ENCODE assay signal across 8 cellular contexts in genomic region chr15:40108855-40109735, GRCh38. TPM values are rescaled to one million over a fixed set of nuclear protein-coding genes. Genes with fewer than 3 reads are reported as not detected.
DNase-seq lines count a peak whose midpoint lies in the region; ATAC-seq and TF ChIP-seq lines count a peak whose summit lies in the region.

BMF (minus strand) TSS chr15:40108879; CDS start chr15:40106086, 2,793 bp downstream.

- H3K4me3 Mint-ChIP-seq in GM23338, result peak within 1 kb of the TSS; percentile 92
- peak within 1 kb of the TSS; percentile 92 for H3K4me3 Mint-ChIP-seq in natural killer cell treated with Interleukin-12 subunit alpha and Interleukin-12 subunit beta and Interleukin-15 and Interleukin-18, amount 100 ng/mL, for 72 hours

- H3F3A ChIP-seq in DOHH2 (ENCODE audit: control insufficient read depth, insufficient read depth), result peaks cover 17% of the 10 kb centered on the region
- peaks cover 16% of the 10 kb centered on the region for H3F3A ChIP-seq in GM23338 (replicated peaks; ENCODE audit: low read depth)

- H3K4me3 ChIP-seq in DOHH2 (ENCODE audit: low read length), result peak within 1 kb of the TSS; percentile 89
- H3K4me3 ChIP-seq in GM23338, result peak within 1 kb of the TSS; percentile 90
- peak within 1 kb of the TSS; percentile 83 for H3K4me3 ChIP-seq in fibroblast of pulmonary artery (replicated peaks; ENCODE audit: low read depth, low read length)

- peak; percentile 62 for ATAC-seq in GM23338
- peak; percentile 90 to 96 for ATAC-seq in natural killer cell treated with Interleukin-12 subunit alpha and Interleukin-12 subunit beta and Interleukin-15 and Interleukin-18, amount 100 ng/mL, for 72 hours

- TF ChIP-seq CTCF in DOHH2 (IDR thresholded peaks at IDR 0.05; ENCODE audit: low read depth, low read length, poor library complexity, severe bottlenecking) (peak; percentile 50), GM23338 (conservative IDR thresholded peaks at IDR 0.05; ENCODE audit: low read depth in 2 of 2) (peak; percentile 54 to 60), LNCAP (IDR thresholded peaks at IDR 0.05) (peak; percentile 41; the same call in 1 of the 2 replicates), fibroblast of pulmonary artery (IDR thresholded peaks at IDR 0.05; ENCODE audit: low read length, missing control alignments) (peak; percentile 33)

- H3K27ac ChIP-seq in DOHH2 (ENCODE audit: low read depth, low read length) (peak within 1 kb of the TSS; percentile 87), GM23338 (ENCODE audit: low read depth) (peak within 1 kb of the TSS; percentile 83; the same call in 1 of the 2 replicates)

- no peaks in the 10 kb centered on the region for H4K20me1 ChIP-seq in DOHH2 (ENCODE audit: control insufficient read depth, insufficient read depth, low read depth, low read length)
- H4K20me1 ChIP-seq in GM23338 (replicated peaks; ENCODE audit: insufficient read depth), result 0 out of 2 replicates have a peak, but pooled peaks cover 6% of the 10 kb centered on the region

- H3K36me3 Mint-ChIP-seq in GM23338 (ENCODE audit: low read depth), result peaks cover 6% of the 10 kb centered on the region; the same call in 2 of the 3 replicates
- H3K36me3 Mint-ChIP-seq in natural killer cell treated with Interleukin-12 subunit alpha and Interleukin-12 subunit beta and Interleukin-15 and Interleukin-18, amount 100 ng/mL, for 72 hours, result no peaks in the 10 kb centered on the region

- no peaks in the 10 kb centered on the region for H3K9me2 ChIP-seq in DOHH2 (replicated peaks; ENCODE audit: control insufficient read depth, low read length)
- no peaks in the 10 kb centered on the region for H3K9me2 ChIP-seq in GM23338 (ENCODE audit: insufficient read depth)

- H3K4me1 ChIP-seq in DOHH2 (ENCODE audit: control insufficient read depth, low read length), result peaks cover 56% of the 10 kb centered on the region
- H3K4me1 ChIP-seq in GM23338 (ENCODE audit: insufficient read depth), result peaks cover 49% of the 10 kb centered on the region

- peak within 1 kb of the TSS; percentile 89 for H3K27ac Mint-ChIP-seq in GM23338
- peak within 1 kb of the TSS in 1 of 2 donors; percentile 87 for H3K27ac Mint-ChIP-seq in natural killer cell treated with Interleukin-12 subunit alpha and Interleukin-12 subunit beta and Interleukin-15 and Interleukin-18, amount 100 ng/mL, for 72 hours

- H2AFZ ChIP-seq in GM23338, result peak within 1 kb of the TSS; percentile 74

- no peaks in the 10 kb centered on the region for H3K9me3 Mint-ChIP-seq in GM23338
- H3K9me3 Mint-ChIP-seq in natural killer cell treated with Interleukin-12 subunit alpha and Interleukin-12 subunit beta and Interleukin-15 and Interleukin-18, amount 100 ng/mL, for 72 hours, result no peaks in the 10 kb centered on the region

- H3K36me3 ChIP-seq in DOHH2 (ENCODE audit: control insufficient read depth, low read length) (peaks cover 8% of the 10 kb centered on the region), GM23338 (ENCODE audit: insufficient read depth) (no peaks in the 10 kb centered on the region)

- H3K27me3 Mint-ChIP-seq in GM23338 (ENCODE audit: insufficient read depth, low read depth, poor library complexity), result peaks cover 27% of the 10 kb centered on the region
- H3K27me3 Mint-ChIP-seq in natural killer cell treated with Interleukin-12 subunit alpha and Interleukin-12 subunit beta and Interleukin-15 and Interleukin-18, amount 100 ng/mL, for 72 hours, result peaks cover 0 to 15% of the 10 kb centered on the region in 2 donors

- no peaks in the 10 kb centered on the region for H3K9me3 ChIP-seq in DOHH2 (ENCODE audit: control insufficient read depth, insufficient read depth, low read length)

- peak; percentile 100 for DNase-seq in GM23338 (ENCODE audit: low spot score)
- DNase-seq in RPMI7951 (ENCODE audit: low read depth), result peak; percentile 99
- DNase-seq in activated T-helper 1 cell treated with anti-CD3 and anti-CD28 coated beads, Interleukin-2, amount 50 U/mL, for 16 hours (ENCODE audit: low read depth in 1 of 2, low spot score in 1 of 2), result peak; percentile 94 to 96
- peak; percentile 100 for DNase-seq in fibroblast of pulmonary artery (ENCODE audit: low read depth)
- DNase-seq in natural killer cell treated with Interleukin-12 subunit alpha and Interleukin-12 subunit beta and Interleukin-15 and Interleukin-18, amount 100 ng/mL, for 72 hours (ENCODE audit: low spot score), result peak; percentile 97
- peak; percentile 96 for DNase-seq in stimulated activated naive CD4-positive, alpha-beta T cell treated with Interleukin-2 at 50 U/mL for 16 hours (lab: John Stamatoyannopoulos, UW)

- peak within 1 kb of the TSS; percentile 84 for H3K4me2 ChIP-seq in DOHH2 (ENCODE audit: low read length)
- peak within 1 kb of the TSS; percentile 96 for H3K4me2 ChIP-seq in GM23338

- H3K4me1 Mint-ChIP-seq in GM23338, result peaks cover 66% of the 10 kb centered on the region
- peaks cover 38 to 43% of the 10 kb centered on the region in 2 donors for H3K4me1 Mint-ChIP-seq in natural killer cell treated with Interleukin-12 subunit alpha and Interleukin-12 subunit beta and Interleukin-15 and Interleukin-18, amount 100 ng/mL, for 72 hours (ENCODE audit: low read depth in 2 of 2)

- H3K27me3 ChIP-seq in DOHH2 (ENCODE audit: control insufficient read depth, low read length), result no peaks in the 10 kb centered on the region
- H3K27me3 ChIP-seq in GM23338 (ENCODE audit: insufficient read depth), result 0 out of 2 replicates have a peak, but pooled peaks cover 5% of the 10 kb centered on the region

- H3K79me2 ChIP-seq in DOHH2 (ENCODE audit: control insufficient read depth, low read length) (peaks cover 33% of the 10 kb centered on the region), GM23338 (replicated peaks; ENCODE audit: insufficient read depth) (no peaks in the 10 kb centered on the region; the same call in 1 of the 2 replicates)

TF ChIP-seq in GM23338, 12 proteins besides CTCF, POLR2A, EP300 and RAD21 (continues in another document):
- TF ChIP-seq NANOG (IDR thresholded peaks at IDR 0.05; ENCODE audit: borderline replicate concordance), result no peak
- no peak for TF ChIP-seq EZH2 (IDR thresholded peaks at IDR 0.05; ENCODE audit: low read depth, unreplicated experiment)
- TF ChIP-seq POLR2AphosphoS5 (IDR thresholded peaks at IDR 0.05; ENCODE audit: low read depth), result peak; percentile 35; the same call in 1 of the 2 replicates
- TF ChIP-seq ZNF462 (CRISPR knock-in tag; IDR thresholded peaks at IDR 0.05), result no peak

RNA-seq across cellular contexts. Expression of gene BMF, which starts in this region (rescaled TPM):
- 16.0 and 20.3 TPM in 2 replicates for total RNA-seq in GM23338 (2014; rRNA removed; shearing (Covaris generic))
- 2.0 and 2.5 TPM in 2 replicates for polyA plus RNA-seq in GM23338 (2016; fragmentation: Nextera tagmentation; extraction: Ambion mirVana)
- total RNA-seq in RPMI7951 (2014; rRNA removed; shearing (Covaris generic)), result 13.8 and 13.9 TPM in 2 replicates
- total RNA-seq in natural killer cell treated with Interleukin-12 subunit alpha and Interleukin-12 subunit beta and Interleukin-15 and Interleukin-18, amount 100 ng/mL, for 72 hours, result 1 to 10 TPM; 1.8 to 4.6 TPM

Comparison
In these comparisons a context has a peak if more than half of its experiments do, and no peak if none do; other contexts are left out.
1. Peak in every context shown above with its lines: DNase-seq, ATAC-seq, H3K4me3 ChIP-seq and H3K27ac ChIP-seq.